In genomic region chr7:117216010-117216409, GRCh38 we compare ENCODE assay signal across 19 cellular contexts.
"Had no signal": no experiment of that assay in that cellular context is flagged by ENCODE, and none has a peak within 500 bp of the region (broad histone marks: within the 10 kb centered on the region; RNA-seq: fewer than 3 reads in every experiment).

No MANE protein-coding gene starts in this region.

- H3K27me3 Mint-ChIP-seq: dendritic cell treated with granulocyte-macrophage colony-stimulating factor and Interleukin-4, amounts not matched to agents 40 ng/mL and 50 ng/mL, for 4 days had no signal

- H3K27ac ChIP-seq: colonic mucosa, esophagus muscularis mucosa, foreskin keratinocyte, gastrocnemius medialis, left lung, lower lobe of right lung had no signal

- H3K27me3 ChIP-seq: colonic mucosa, esophagus muscularis mucosa, foreskin keratinocyte, gastrocnemius medialis, left lung had no signal

- H3K9me3 ChIP-seq: colonic mucosa, esophagus muscularis mucosa, gastrocnemius medialis, left lung, lower lobe of right lung had no signal

- H3K27ac Mint-ChIP-seq: dendritic cell treated with granulocyte-macrophage colony-stimulating factor and Interleukin-4, amounts not matched to agents 40 ng/mL and 50 ng/mL, for 4 days had no signal

- H3K9me3 Mint-ChIP-seq: dendritic cell treated with granulocyte-macrophage colony-stimulating factor and Interleukin-4, amounts not matched to agents 40 ng/mL and 50 ng/mL, for 4 days had no signal

- H3K4me1 ChIP-seq: colonic mucosa, esophagus muscularis mucosa, gastrocnemius medialis, lower lobe of right lung had no signal

- H3K4me3 ChIP-seq: colonic mucosa, esophagus muscularis mucosa, gastrocnemius medialis, left lung, lower lobe of right lung had no signal

- H3K4me3 Mint-ChIP-seq: dendritic cell treated with granulocyte-macrophage colony-stimulating factor and Interleukin-4, amounts not matched to agents 40 ng/mL and 50 ng/mL, for 4 days had no signal

- FAIRE-seq: endothelial cell of umbilical vein, islet of Langerhans, keratinocyte had no signal

- ATAC-seq: foreskin keratinocyte, gastrocnemius medialis, left cardiac atrium, left lung had no signal

- DNase-seq: colonic mucosa; cortex of kidney; effector memory CD4-positive, alpha-beta T cell; foreskin keratinocyte; gastrocnemius medialis; glutamatergic neuron; head of caudate nucleus; hippocampal formation; left cardiac atrium; left lung; left ventricle myocardium superior; lower lobe of right lung; mesenchymal stem cell; midbrain had no signal

- H3K36me3 ChIP-seq: colonic mucosa had no signal
